Comparison of ENCODE assay signal across 10 cellular contexts in genomic region chr18:77087391-77088141, GRCh38. TPM values are rescaled to one million over a fixed set of nuclear protein-coding genes. Genes with fewer than 3 reads are reported as not detected.
DNase-seq lines count a peak whose midpoint lies in the region; TF ChIP-seq lines count a peak whose summit lies in the region.
"Had no signal": no experiment of that assay in that cellular context is flagged by ENCODE, and none has a peak within 500 bp of the region (broad histone marks: within the 10 kb centered on the region; RNA-seq: fewer than 3 reads in every experiment).

No MANE protein-coding gene starts in this region.

- intact Hi-C loops in testis (cut with DNase I; ENCODE audit: low total_unique reads), result no loop called here

- peaks cover 14 to 17% of the 10 kb centered on the region in 2 donors for H3K4me1 ChIP-seq in mucosa of rectum (ENCODE audit: control insufficient read depth in 2 of 2, insufficient read depth in 2 of 2, low read length in 2 of 2)
- peaks cover 10% of the 10 kb centered on the region for H3K4me1 ChIP-seq in testis

- no peak for TF ChIP-seq POLR2A in testis (IDR thresholded peaks at IDR 0.05)

- H3K4me3 ChIP-seq in foreskin fibroblast (ENCODE audit: low read depth in 1 of 2, low read length in 2 of 2) (peak overlapping the region; percentile 36 to 46), mucosa of rectum (ENCODE audit: low read length in 2 of 2) (peak overlapping the region; percentile 10 to 60), testis (peak overlapping the region; percentile 43 to 56)
- H3K4me3 ChIP-seq: GM12878 had no signal

- no peaks in the 10 kb centered on the region for H3K9me3 ChIP-seq in mucosa of rectum (ENCODE audit: control insufficient read depth in 2 of 2, low read length in 2 of 2)
- H3K9me3 ChIP-seq in testis, result no peaks in the 10 kb centered on the region

- H3K27ac ChIP-seq in mucosa of rectum (ENCODE audit: low read depth in 2 of 2, low read length in 2 of 2), result peak overlapping the region in 1 of 2 donors; percentile 32
- peak overlapping the region; percentile 61 to 69 for H3K27ac ChIP-seq in testis

- TF ChIP-seq CTCF in foreskin fibroblast (IDR thresholded peaks at IDR 0.05; ENCODE audit: low read depth, low read length), result no peak
- no peak for TF ChIP-seq CTCF in testis (IDR thresholded peaks at IDR 0.05)

- H3K36me3 ChIP-seq in mucosa of rectum (ENCODE audit: control insufficient read depth in 2 of 2, insufficient read depth in 2 of 2, low read length in 2 of 2) (no peaks in the 10 kb centered on the region), testis (ENCODE audit: low read depth, missing control alignments) (no peaks in the 10 kb centered on the region)

- peak overlapping the region; percentile 43 to 46 for H3K9ac ChIP-seq in mucosa of rectum (ENCODE audit: low read depth in 1 of 2, low read length in 2 of 2)

- 1 to 27% methylated on average over 14 to 55 of the region's 55 CpGs for WGBS in testis, 2 donors

- DNase-seq in SW480 (ENCODE audit: low spot score), result peak; percentile 18
- DNase-seq in foreskin fibroblast, result peak; percentile 36 to 76
- DNase-seq in testis, result peak; percentile 62
- DNase-seq in LoVo (ENCODE audit: low spot score), result no peak
- DNase-seq in NCI-H345 (lab: John Stamatoyannopoulos, UW), result no peak
- no peak for DNase-seq in DMS79 treated with DMSO at 0.1 percent for 48 hours (lab: John Stamatoyannopoulos, UW)
- DNase-seq in stimulated activated CD4-positive, alpha-beta T cell treated with anti-CD3 and anti-CD28 coated beads, Interleukin-2, amount 100 ng/mL, for 48 hours, result no peak
- DNase-seq: NCI-H524 treated with DMSO at 0.1 percent for 48 hours had no signal

- no peaks in the 10 kb centered on the region for H3K27me3 ChIP-seq in mucosa of rectum (ENCODE audit: control insufficient read depth in 2 of 2, insufficient read depth in 2 of 2, low read length in 2 of 2)
- no peaks in the 10 kb centered on the region for H3K27me3 ChIP-seq in testis

RNA-seq across cellular contexts. Expression of gene MBP, which starts 45.0 kb away (rescaled TPM):
- 10 to 100 TPM; 15.4 to 20.3 TPM for total RNA-seq in testis
- 16.7 TPM for polyA plus RNA-seq in testis (ENCODE audit: insufficient read depth, low read depth, low replicate concordance)

Comparison
In these comparisons a context has a peak if more than half of its experiments do, and no peak if none do; other contexts are left out.
1. DNase-seq: peak in SW480 (single experiment), foreskin fibroblast (2 of 2) and testis (single experiment); none in LoVo (single experiment), NCI-H345 (single experiment), DMS79 treated with DMSO at 0.1 percent for 48 hours (single experiment) and stimulated activated CD4-positive, alpha-beta T cell treated with anti-CD3 and anti-CD28 coated beads, Interleukin-2, amount 100 ng/mL, for 48 hours (0 of 2).
2. Peak in every context shown above with its lines, with median percentiles within 50 percentile points of each other: H3K4me3 ChIP-seq.